ENCODE assay signal across 8 cellular contexts in the genomic region with DNA sequence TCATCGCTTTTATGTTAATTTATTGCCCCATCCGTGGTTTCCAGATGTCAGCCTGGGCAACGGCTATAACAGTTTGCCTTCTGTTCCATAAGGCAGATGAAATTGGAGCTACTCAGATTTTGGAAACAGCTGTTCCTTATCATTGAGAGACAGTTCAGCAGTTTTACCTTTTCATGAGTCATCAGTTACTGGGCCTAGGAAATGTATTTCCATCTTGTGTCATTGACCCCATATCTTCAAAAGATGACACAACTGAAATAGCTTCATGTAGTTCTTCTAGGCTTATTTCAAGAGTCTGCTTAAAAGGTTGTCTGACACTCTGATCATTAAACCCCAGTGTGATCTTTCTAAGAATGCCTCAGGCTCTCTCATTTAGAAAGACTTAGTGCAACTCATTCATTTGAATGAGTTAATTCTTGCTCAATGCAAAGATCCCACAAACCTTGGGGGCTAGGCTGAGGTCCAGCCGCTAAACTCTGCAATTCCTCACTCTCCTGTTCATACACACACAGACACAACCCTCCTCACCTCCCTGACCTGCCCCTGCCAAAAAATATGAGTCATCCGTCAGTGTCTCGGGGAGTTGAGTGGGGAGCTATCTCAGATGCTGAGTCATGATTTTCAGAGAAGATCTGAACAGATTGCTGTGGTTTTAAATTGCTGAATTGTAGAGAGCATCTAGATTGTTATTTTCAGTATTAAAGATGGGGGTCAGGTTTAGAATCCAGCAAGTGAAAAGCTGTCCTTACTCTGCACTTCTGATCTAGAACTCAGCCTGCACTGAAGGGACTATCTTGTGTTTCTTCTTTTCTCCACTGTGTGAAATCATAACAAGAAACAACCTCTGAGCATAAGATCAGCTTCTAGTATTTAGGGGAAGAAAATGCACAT.
A peak's percentile ranks its signal among the peaks of the same experiment; 100 is the strongest.
DNase-seq lines count a peak whose midpoint lies in the region; ATAC-seq and TF ChIP-seq lines count a peak whose summit lies in the region.

No MANE protein-coding gene starts in this region.

- H3K9me3 ChIP-seq in mucosa of descending colon (no peaks in the 10 kb centered on the region), aorta (ENCODE audit: control insufficient read depth, low read length) (no peaks in the 10 kb centered on the region), Peyer's patch (no peaks in the 10 kb centered on the region)

- no peak for TF ChIP-seq CTCF in mucosa of descending colon (IDR thresholded peaks at IDR 0.05)
- no peak for TF ChIP-seq CTCF in Peyer's patch (IDR thresholded peaks at IDR 0.05)

- peak overlapping the region; percentile 75 for H3K27ac ChIP-seq in caudate nucleus (ENCODE audit: low read depth, low read length)
- H3K27ac ChIP-seq in aorta (ENCODE audit: low read depth in 1 of 2, low read length in 2 of 2), result no peak overlapping the region
- no peak overlapping the region for H3K27ac ChIP-seq in Peyer's patch

- H3K36me3 ChIP-seq in mucosa of descending colon (ENCODE audit: low read depth) (no peaks in the 10 kb centered on the region), aorta (ENCODE audit: control insufficient read depth in 1 of 2, insufficient read depth in 2 of 2, low read length in 1 of 2) (peaks cover 0 to 5% of the 10 kb centered on the region in 2 donors), Peyer's patch (peaks cover 0 to 30% (median 0%) of the 10 kb centered on the region in 3 donors)

- no peak for TF ChIP-seq POLR2A in Peyer's patch (IDR thresholded peaks at IDR 0.05)

- WGBS in aorta, 2 donors, result 45 to 47% methylated on average over 6 of the region's 6 CpGs

- H3K4me1 ChIP-seq in mucosa of descending colon (ENCODE audit: low read depth) (peaks cover 13% of the 10 kb centered on the region), aorta (ENCODE audit: control insufficient read depth in 1 of 2, insufficient read depth in 2 of 2, low read length in 2 of 2) (no peaks in the 10 kb centered on the region), Peyer's patch (peaks cover 0 to 13% (median 0%) of the 10 kb centered on the region in 4 donors)

- intact Hi-C loops in mucosa of descending colon (cut with DNase I, micrococcal nuclease), result no loop called here
- intact Hi-C loops in aorta (cut with DNase I), result no loop called here

- peak; percentile 92 for DNase-seq in AG08395 (ENCODE audit: low spot score)
- DNase-seq in SW480 (ENCODE audit: low spot score), result peak; percentile 75
- DNase-seq in caudate nucleus (lab: John Stamatoyannopoulos, UW), result peak in 28 of 61 donors; percentile 12 to 79 (median 32)
- no peak for DNase-seq in mucosa of descending colon
- DNase-seq in aorta, result no peak
- no peak for DNase-seq in Peyer's patch

- H3K4me3 ChIP-seq in mucosa of descending colon (no peak overlapping the region), aorta (ENCODE audit: low read length in 2 of 2) (no peak overlapping the region), Peyer's patch (no peak overlapping the region)

- H3K27me3 ChIP-seq in aorta (ENCODE audit: control insufficient read depth in 1 of 2, insufficient read depth in 2 of 2, low read length in 1 of 2) (no peaks in the 10 kb centered on the region), Peyer's patch (no peaks in the 10 kb centered on the region)

- ATAC-seq in GM18861 (IDR thresholded peaks at IDR 0.05; ENCODE audit: unreplicated experiment), result peak; percentile 47
- ATAC-seq in HG03565 (IDR thresholded peaks at IDR 0.05; ENCODE audit: unreplicated experiment), result peak; percentile 62
- ATAC-seq in mucosa of descending colon, result peak; percentile 74
- peak; percentile 60 for ATAC-seq in aorta (ENCODE audit: low FRiP score)

Comparison
In these comparisons a context has a peak if more than half of its experiments do, and no peak if none do; other contexts are left out.
1. DNase-seq: peak in AG08395 (single experiment) and SW480 (single experiment); none in mucosa of descending colon (0 of 3), aorta (0 of 2) and Peyer's patch (0 of 3).
2. Peak in every context shown above with its lines, with median percentiles within 50 percentile points of each other: ATAC-seq.